ENCODE assay signal across 8 cellular contexts in genomic region chr20:58907481-58908137, GRCh38. TPM values are rescaled to one million over a fixed set of nuclear protein-coding genes. Genes with fewer than 3 reads are reported as not detected.
DNase-seq lines count a peak whose midpoint lies in the region; ATAC-seq and TF ChIP-seq lines count a peak whose summit lies in the region.

No MANE protein-coding gene starts in this region.

- peak overlapping the region; percentile 97 for H3K27ac Mint-ChIP-seq in activated B cell treated with CpG ODN at 0.5 μM for 24 hours
- H3K27ac Mint-ChIP-seq in stimulated activated effector memory CD8-positive, alpha-beta T cell treated with anti-CD3 and anti-CD28 coated beads, Interleukin-12 subunit alpha, Interleukin-12 subunit beta, amount 100 ng/mL, for 72 hours: peak overlapping the region; percentile 90

- H3K4me3 Mint-ChIP-seq in activated B cell treated with CpG ODN at 0.5 μM for 24 hours: peak overlapping the region; percentile 82
- H3K4me3 Mint-ChIP-seq in stimulated activated effector memory CD8-positive, alpha-beta T cell treated with anti-CD3 and anti-CD28 coated beads, Interleukin-12 subunit alpha, Interleukin-12 subunit beta, amount 100 ng/mL, for 72 hours: peak overlapping the region; percentile 67

- H3K9me3 Mint-ChIP-seq in activated B cell treated with CpG ODN at 0.5 μM for 24 hours: no peaks in the 10 kb centered on the region
- no peaks in the 10 kb centered on the region for H3K9me3 Mint-ChIP-seq in stimulated activated effector memory CD8-positive, alpha-beta T cell treated with anti-CD3 and anti-CD28 coated beads, Interleukin-12 subunit alpha, Interleukin-12 subunit beta, amount 100 ng/mL, for 72 hours

- DNase-seq in Ammon's horn (ENCODE audit: low spot score) (peak; percentile 94), NCI-H2171 (lab: John Stamatoyannopoulos, UW) (peak; percentile 87), activated B cell treated with CpG ODN at 0.5 μM for 24 hours (peak; percentile 50), medulla oblongata (ENCODE audit: extremely low spot score) (peak; percentile 95)
- peak; percentile 31 to 75 for DNase-seq in stimulated activated effector memory CD8-positive, alpha-beta T cell treated with anti-CD3 and anti-CD28 coated beads, Interleukin-12 subunit alpha, Interleukin-12 subunit beta, amount 100 ng/mL, for 72 hours (ENCODE audit: low spot score in 2 of 2)

- peaks cover 12 to 31% of the 10 kb centered on the region in 2 donors for H3K4me1 ChIP-seq in duodenal mucosa (ENCODE audit: control insufficient read depth in 1 of 2, insufficient read depth in 2 of 2, low read length in 2 of 2)

- CTCF ChIA-PET in activated B cell treated with CpG ODN at 0.5 μM for 24 hours (lab: Charles Lee): interaction anchor here (1.0 to 1.9 kb wide), 2 partner anchors 300 to 315 kb away, joined by 3 to 5 read pairs; no protein-coding TSS in a partner anchor

- peak overlapping the region; percentile 15 for H3K27ac ChIP-seq in duodenal mucosa (ENCODE audit: low read depth, low read length)

- peak; percentile 85 for ATAC-seq in GM18867 (IDR thresholded peaks at IDR 0.05; ENCODE audit: unreplicated experiment)
- peak; percentile 82 for ATAC-seq in HG03045 (IDR thresholded peaks at IDR 0.05; ENCODE audit: unreplicated experiment)
- peak; percentile 83 for ATAC-seq in activated B cell treated with CpG ODN at 0.5 μM for 24 hours (ENCODE audit: low read depth)
- ATAC-seq in stimulated activated effector memory CD8-positive, alpha-beta T cell treated with anti-CD3 and anti-CD28 coated beads, Interleukin-12 subunit alpha, Interleukin-12 subunit beta, amount 100 ng/mL, for 72 hours: peak; percentile 94

- peak overlapping the region in 1 of 2 donors; percentile 33 for H3K4me3 ChIP-seq in duodenal mucosa (ENCODE audit: low read depth in 1 of 2, low read length in 2 of 2)

- intact Hi-C loops in activated B cell treated with CpG ODN at 0.5 μM for 24 hours (cut with micrococcal nuclease): loop anchor here (1.0 to 10.0 kb wide), 8 partner anchors 15 to 1203 kb away; partner anchors contain the start of genes ATP5F1E, NELFCD and PRELID3B

- H3K36me3 ChIP-seq in duodenal mucosa (ENCODE audit: control insufficient read depth in 1 of 2, insufficient read depth in 2 of 2, low read length in 2 of 2): peaks cover 53 to 82% of the 10 kb centered on the region in 2 donors

- no peaks in the 10 kb centered on the region for H3K27me3 ChIP-seq in duodenal mucosa (ENCODE audit: control insufficient read depth in 1 of 2, insufficient read depth in 2 of 2, low read length in 2 of 2)

- H3K9me3 ChIP-seq in duodenal mucosa (ENCODE audit: control insufficient read depth in 1 of 2, low read length in 2 of 2): no peaks in the 10 kb centered on the region

- TF ChIP-seq CTCF in activated B cell treated with CpG ODN at 0.5 μM for 24 hours (IDR thresholded peaks at IDR 0.05): no peak

- POLR2A ChIA-PET in activated B cell treated with CpG ODN at 0.5 μM for 24 hours (lab: Charles Lee): interaction anchor here (0.7 to 4.0 kb wide), 18 partner anchors 9 to 256 kb away, joined by 3 to 47 read pairs (median 8); partner anchors contain the start of genes ATP5F1E, NELFCD and PRELID3B

- no peaks in the 10 kb centered on the region for H3K27me3 Mint-ChIP-seq in activated B cell treated with CpG ODN at 0.5 μM for 24 hours

- H3K9ac ChIP-seq in duodenal mucosa (ENCODE audit: low read depth in 1 of 2, low read length in 2 of 2): peak overlapping the region in 1 of 2 donors; percentile 4

- H3K4me1 Mint-ChIP-seq in activated B cell treated with CpG ODN at 0.5 μM for 24 hours: peaks cover 61% of the 10 kb centered on the region
- H3K4me1 Mint-ChIP-seq in stimulated activated effector memory CD8-positive, alpha-beta T cell treated with anti-CD3 and anti-CD28 coated beads, Interleukin-12 subunit alpha, Interleukin-12 subunit beta, amount 100 ng/mL, for 72 hours: peaks cover 67% of the 10 kb centered on the region

- H3K36me3 Mint-ChIP-seq in activated B cell treated with CpG ODN at 0.5 μM for 24 hours (ENCODE audit: low read depth): peaks cover 88% of the 10 kb centered on the region
- peaks cover 96% of the 10 kb centered on the region for H3K36me3 Mint-ChIP-seq in stimulated activated effector memory CD8-positive, alpha-beta T cell treated with anti-CD3 and anti-CD28 coated beads, Interleukin-12 subunit alpha, Interleukin-12 subunit beta, amount 100 ng/mL, for 72 hours

RNA-seq across cellular contexts. Expression of gene GNAS, which starts 55.1 kb away (rescaled TPM):
- 784 and 849 TPM in 2 replicates for total RNA-seq in activated B cell treated with CpG ODN at 0.5 μM for 24 hours

RNA-seq across cellular contexts. Expression of gene GNAS-AS1, which starts 56.9 kb away (rescaled TPM):
- 1.4 and 1.5 TPM in 2 replicates for total RNA-seq in activated B cell treated with CpG ODN at 0.5 μM for 24 hours
